1 cellular context compared by ENCODE assay signal in genomic region chr22:38243007-38243775, GRCh38.
TF ChIP-seq lines count a peak whose summit lies in the region.

No MANE protein-coding gene starts in this region.

TF ChIP-seq in WTC11, 78 proteins besides CTCF, POLR2A, EP300 and RAD21 (continued from another document):
- TF ChIP-seq, protein P1, sequence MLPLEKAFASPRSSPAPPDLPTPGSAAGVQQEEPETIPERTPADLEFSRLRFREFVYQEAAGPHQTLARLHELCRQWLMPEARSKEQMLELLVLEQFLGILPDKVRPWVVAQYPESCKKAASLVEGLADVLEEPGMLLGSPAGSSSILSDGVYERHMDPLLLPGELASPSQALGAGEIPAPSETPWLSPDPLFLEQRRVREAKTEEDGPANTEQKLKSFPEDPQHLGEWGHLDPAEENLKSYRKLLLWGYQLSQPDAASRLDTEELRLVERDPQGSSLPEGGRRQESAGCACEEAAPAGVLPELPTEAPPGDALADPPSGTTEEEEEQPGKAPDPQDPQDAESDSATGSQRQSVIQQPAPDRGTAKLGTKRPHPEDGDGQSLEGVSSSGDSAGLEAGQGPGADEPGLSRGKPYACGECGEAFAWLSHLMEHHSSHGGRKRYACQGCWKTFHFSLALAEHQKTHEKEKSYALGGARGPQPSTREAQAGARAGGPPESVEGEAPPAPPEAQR (CRISPR knock-in tag; IDR thresholded peaks at IDR 0.05): no peak
- TF ChIP-seq, protein P2, sequence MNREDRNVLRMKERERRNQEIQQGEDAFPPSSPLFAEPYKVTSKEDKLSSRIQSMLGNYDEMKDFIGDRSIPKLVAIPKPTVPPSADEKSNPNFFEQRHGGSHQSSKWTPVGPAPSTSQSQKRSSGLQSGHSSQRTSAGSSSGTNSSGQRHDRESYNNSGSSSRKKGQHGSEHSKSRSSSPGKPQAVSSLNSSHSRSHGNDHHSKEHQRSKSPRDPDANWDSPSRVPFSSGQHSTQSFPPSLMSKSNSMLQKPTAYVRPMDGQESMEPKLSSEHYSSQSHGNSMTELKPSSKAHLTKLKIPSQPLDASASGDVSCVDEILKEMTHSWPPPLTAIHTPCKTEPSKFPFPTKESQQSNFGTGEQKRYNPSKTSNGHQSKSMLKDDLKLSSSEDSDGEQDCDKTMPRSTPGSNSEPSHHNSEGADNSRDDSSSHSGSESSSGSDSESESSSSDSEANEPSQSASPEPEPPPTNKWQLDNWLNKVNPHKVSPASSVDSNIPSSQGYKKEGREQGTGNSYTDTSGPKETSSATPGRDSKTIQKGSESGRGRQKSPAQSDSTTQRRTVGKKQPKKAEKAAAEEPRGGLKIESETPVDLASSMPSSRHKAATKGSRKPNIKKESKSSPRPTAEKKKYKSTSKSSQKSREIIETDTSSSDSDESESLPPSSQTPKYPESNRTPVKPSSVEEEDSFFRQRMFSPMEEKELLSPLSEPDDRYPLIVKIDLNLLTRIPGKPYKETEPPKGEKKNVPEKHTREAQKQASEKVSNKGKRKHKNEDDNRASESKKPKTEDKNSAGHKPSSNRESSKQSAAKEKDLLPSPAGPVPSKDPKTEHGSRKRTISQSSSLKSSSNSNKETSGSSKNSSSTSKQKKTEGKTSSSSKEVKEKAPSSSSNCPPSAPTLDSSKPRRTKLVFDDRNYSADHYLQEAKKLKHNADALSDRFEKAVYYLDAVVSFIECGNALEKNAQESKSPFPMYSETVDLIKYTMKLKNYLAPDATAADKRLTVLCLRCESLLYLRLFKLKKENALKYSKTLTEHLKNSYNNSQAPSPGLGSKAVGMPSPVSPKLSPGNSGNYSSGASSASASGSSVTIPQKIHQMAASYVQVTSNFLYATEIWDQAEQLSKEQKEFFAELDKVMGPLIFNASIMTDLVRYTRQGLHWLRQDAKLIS (CRISPR knock-in tag; IDR thresholded peaks at IDR 0.05; ENCODE audit: borderline replicate concordance): no peak
- TF ChIP-seq CREM (CRISPR knock-in tag; IDR thresholded peaks at IDR 0.05): no peak
- no peak for TF ChIP-seq AR (CRISPR knock-in tag; IDR thresholded peaks at IDR 0.05)
- no peak for TF ChIP-seq RORB (CRISPR knock-in tag; IDR thresholded peaks at IDR 0.05)
- TF ChIP-seq, protein P3, sequence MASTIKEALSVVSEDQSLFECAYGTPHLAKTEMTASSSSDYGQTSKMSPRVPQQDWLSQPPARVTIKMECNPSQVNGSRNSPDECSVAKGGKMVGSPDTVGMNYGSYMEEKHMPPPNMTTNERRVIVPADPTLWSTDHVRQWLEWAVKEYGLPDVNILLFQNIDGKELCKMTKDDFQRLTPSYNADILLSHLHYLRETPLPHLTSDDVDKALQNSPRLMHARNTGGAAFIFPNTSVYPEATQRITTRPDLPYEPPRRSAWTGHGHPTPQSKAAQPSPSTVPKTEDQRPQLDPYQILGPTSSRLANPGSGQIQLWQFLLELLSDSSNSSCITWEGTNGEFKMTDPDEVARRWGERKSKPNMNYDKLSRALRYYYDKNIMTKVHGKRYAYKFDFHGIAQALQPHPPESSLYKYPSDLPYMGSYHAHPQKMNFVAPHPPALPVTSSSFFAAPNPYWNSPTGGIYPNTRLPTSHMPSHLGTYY (CRISPR knock-in tag; IDR thresholded peaks at IDR 0.05): no peak
- no peak for TF ChIP-seq ZNF232 (CRISPR knock-in tag; IDR thresholded peaks at IDR 0.05)
- no peak for TF ChIP-seq PRRX2 (CRISPR knock-in tag; IDR thresholded peaks at IDR 0.05)
- TF ChIP-seq, protein P4, sequence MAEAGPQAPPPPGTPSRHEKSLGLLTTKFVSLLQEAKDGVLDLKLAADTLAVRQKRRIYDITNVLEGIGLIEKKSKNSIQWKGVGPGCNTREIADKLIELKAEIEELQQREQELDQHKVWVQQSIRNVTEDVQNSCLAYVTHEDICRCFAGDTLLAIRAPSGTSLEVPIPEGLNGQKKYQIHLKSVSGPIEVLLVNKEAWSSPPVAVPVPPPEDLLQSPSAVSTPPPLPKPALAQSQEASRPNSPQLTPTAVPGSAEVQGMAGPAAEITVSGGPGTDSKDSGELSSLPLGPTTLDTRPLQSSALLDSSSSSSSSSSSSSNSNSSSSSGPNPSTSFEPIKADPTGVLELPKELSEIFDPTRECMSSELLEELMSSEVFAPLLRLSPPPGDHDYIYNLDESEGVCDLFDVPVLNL (CRISPR knock-in tag; IDR thresholded peaks at IDR 0.05; ENCODE audit: borderline replicate concordance, low read depth): no peak
TF ChIP-seq in WTC11: peak in this region for 0.
